In genomic region chr1:204996981-204997380, GRCh38 we compare ENCODE assay signal across 21 cellular contexts. TPM values are rescaled to one million over a fixed set of nuclear protein-coding genes. Genes with fewer than 3 reads are reported as not detected.
A peak's percentile ranks its signal among the peaks of the same experiment; 100 is the strongest.
DNase-seq lines count a peak whose midpoint lies in the region; ATAC-seq and TF ChIP-seq lines count a peak whose summit lies in the region.
"Had no signal": no experiment of that assay in that cellular context is flagged by ENCODE, and none has a peak within 500 bp of the region (broad histone marks: within the 10 kb centered on the region; RNA-seq: fewer than 3 reads in every experiment).

No MANE protein-coding gene starts in this region.

- peaks cover 10% of the 10 kb centered on the region for H3K27me3 Mint-ChIP-seq in nephron (ENCODE audit: low read depth)
- H3K27me3 Mint-ChIP-seq in naive thymus-derived CD8-positive, alpha-beta T cell = peaks cover 0 to 4% (median 0%) of the 10 kb centered on the region in 5 donors
- H3K27me3 Mint-ChIP-seq: CD4-positive, CD25-positive, alpha-beta regulatory T cell had no signal

- intact Hi-C loops in esophagus muscularis mucosa (cut with DNase I) = no loop called here

- H3K4me3 Mint-ChIP-seq in nephron = no peak overlapping the region
- H3K4me3 Mint-ChIP-seq in naive thymus-derived CD8-positive, alpha-beta T cell = no peak overlapping the region
- H3K4me3 Mint-ChIP-seq: CD4-positive, CD25-positive, alpha-beta regulatory T cell; HFFc6 had no signal

- POLR2A ChIA-PET in HEK293 (lab: Yijun Ruan, JAX) = no interaction called here
- POLR2A ChIA-PET in naive thymus-derived CD8-positive, alpha-beta T cell (lab: Charles Lee) = no interaction called here

- no peak for ATAC-seq in naive thymus-derived CD8-positive, alpha-beta T cell
- no peak for ATAC-seq in HG02763 (IDR thresholded peaks at IDR 0.05; ENCODE audit: unreplicated experiment)
- ATAC-seq: HepG2, PC-3 had no signal

- H3K27ac ChIP-seq in HEK293 (ENCODE audit: extremely low read depth, low read depth, low read length) = no peak overlapping the region
- H3K27ac ChIP-seq in esophagus muscularis mucosa (replicated peaks in 1 of 4) = peak overlapping the region in 3 of 4 donors; percentile 28 to 59 (median 42)
- H3K27ac ChIP-seq in substantia nigra (ENCODE audit: low read depth, low read length, poor library complexity, severe bottlenecking) = peak overlapping the region; percentile 62

- H3K9me3 ChIP-seq in HEK293 (ENCODE audit: control insufficient read depth, insufficient read depth, low read depth, low read length) (no peaks in the 10 kb centered on the region), esophagus muscularis mucosa (no peaks in the 10 kb centered on the region)
- H3K9me3 ChIP-seq: MG63 had no signal

- CTCF ChIA-PET in HEK293 (lab: Yijun Ruan, JAX) = interaction anchor here (2.1 kb wide), 1 partner anchor 65 kb away, joined by 7 read pairs; no protein-coding TSS in a partner anchor

- 90% methylated on average over 22 of the region's 22 CpGs for WGBS in esophagus muscularis mucosa

- H3K27ac Mint-ChIP-seq in nephron = peak overlapping the region in 2 of 3 experiments; percentile 79 to 84
- no peak overlapping the region for H3K27ac Mint-ChIP-seq in naive thymus-derived CD8-positive, alpha-beta T cell
- H3K27ac Mint-ChIP-seq: CD4-positive, CD25-positive, alpha-beta regulatory T cell; HFFc6 had no signal

- H3K4me1 ChIP-seq in HEK293 (ENCODE audit: control insufficient read depth, insufficient read depth, low read length) (no peaks in the 10 kb centered on the region), esophagus muscularis mucosa (peaks cover 9 to 25% (median 17%) of the 10 kb centered on the region in 4 donors)

- H3K9me3 Mint-ChIP-seq in nephron = no peaks in the 10 kb centered on the region
- no peaks in the 10 kb centered on the region for H3K9me3 Mint-ChIP-seq in naive thymus-derived CD8-positive, alpha-beta T cell
- H3K9me3 Mint-ChIP-seq: HFFc6 had no signal

- no peaks in the 10 kb centered on the region for H3K36me3 ChIP-seq in HEK293 (ENCODE audit: control insufficient read depth in 2 of 2, insufficient read depth in 1 of 2, low read length in 2 of 2)
- peaks cover 0 to 69% (median 18%) of the 10 kb centered on the region in 4 donors for H3K36me3 ChIP-seq in esophagus muscularis mucosa
- H3K36me3 ChIP-seq: MG63 had no signal

- H3K36me3 Mint-ChIP-seq in nephron (ENCODE audit: low read depth) = no peaks in the 10 kb centered on the region
- no peaks in the 10 kb centered on the region for H3K36me3 Mint-ChIP-seq in naive thymus-derived CD8-positive, alpha-beta T cell
- H3K36me3 Mint-ChIP-seq: CD4-positive, CD25-positive, alpha-beta regulatory T cell had no signal

- TF ChIP-seq POLR2A in esophagus muscularis mucosa (IDR thresholded peaks at IDR 0.05; ENCODE audit: low read depth) = no peak

- TF ChIP-seq EP300 in esophagus muscularis mucosa (IDR thresholded peaks at IDR 0.05) = no peak

- H3K27me3 ChIP-seq in esophagus muscularis mucosa = no peaks in the 10 kb centered on the region
- H3K27me3 ChIP-seq: MG63 had no signal

- DNase-seq in esophagus muscularis mucosa (ENCODE audit: extremely low spot score) = no peak
- DNase-seq in substantia nigra (lab: John Stamatoyannopoulos, UW) = no peak
- no peak for DNase-seq in activated gamma-delta T cell treated with Interleukin-2 at 50 U/mL for 16 hours
- DNase-seq in activated CD8-positive, alpha-beta memory T cell treated with anti-CD3 and anti-CD28 coated beads, Interleukin-2, amount 50 U/mL, for 48 hours = no peak
- DNase-seq in naive thymus-derived CD8-positive, alpha-beta T cell = no peak
- DNase-seq: CD4-positive, CD25-positive, alpha-beta regulatory T cell; DMS79; HFFc6; MG63; NCI-H1105; NCI-H187; NCI-H446 treated with DMSO at 0.1 percent for 48 hours; NCI-H748 treated with DMSO at 0.1 percent for 48 hours; PC-3 had no signal

- H3K4me1 Mint-ChIP-seq in nephron = peaks cover 40% of the 10 kb centered on the region
- H3K4me1 Mint-ChIP-seq in naive thymus-derived CD8-positive, alpha-beta T cell = peaks cover 8 to 14% (median 13%) of the 10 kb centered on the region in 4 donors

- H3K4me3 ChIP-seq in HEK293 (ENCODE audit: low read depth, low read length) = no peak overlapping the region
- no peak overlapping the region for H3K4me3 ChIP-seq in esophagus muscularis mucosa
- H3K4me3 ChIP-seq: GM12878, MG63 had no signal

- no peak for TF ChIP-seq CTCF in HEK293 (tag by site-specific recombination; IDR thresholded peaks at IDR 0.05)
- TF ChIP-seq CTCF in esophagus muscularis mucosa (IDR thresholded peaks at IDR 0.05) = no peak
- no peak for TF ChIP-seq CTCF in nephron (IDR thresholded peaks at IDR 0.05; ENCODE audit: unreplicated experiment in 3 of 3)

TF ChIP-seq in HEK293, 187 proteins besides CTCF, POLR2A, EP300 and RAD21:
- TF ChIP-seq EGR2 (tag by site-specific recombination; IDR thresholded peaks at IDR 0.05; ENCODE audit: low read depth) (0 out of 2 replicates have a peak, but pooled peaks have one; percentile 37), ZNF169 (tag by site-specific recombination; IDR thresholded peaks at IDR 0.05) (no peak), ZFHX2 (tag by site-specific recombination; conservative IDR thresholded peaks at IDR 0.05) (no peak)

RNA-seq across cellular contexts. Expression of gene CNTN2, which starts 46.0 kb away (rescaled TPM):
- total RNA-seq in esophagus muscularis mucosa = 1 to 10 TPM; 1.9 to 6.2 (median 2.9) TPM
- not detected for total RNA-seq in naive thymus-derived CD8-positive, alpha-beta T cell
- polyA plus RNA-seq in naive thymus-derived CD8-positive, alpha-beta T cell = not detected
- total RNA-seq: A673; CD4-positive, CD25-positive, alpha-beta regulatory T cell; G401; GM12878; HepG2; HFFc6 had no signal
- polyA plus RNA-seq: CD4-positive, CD25-positive, alpha-beta regulatory T cell; HepG2 had no signal

Comparison
In these comparisons a context has a peak if more than half of its experiments do, and no peak if none do; other contexts are left out.
1. H3K27ac Mint-ChIP-seq: peak in nephron (2 of 3); none in naive thymus-derived CD8-positive, alpha-beta T cell (0 of 10).